24 cellular contexts compared by ENCODE assay signal in genomic region chr12:15206831-15207394, GRCh38. TPM values are rescaled to one million over a fixed set of nuclear protein-coding genes. Genes with fewer than 3 reads are reported as not detected.
DNase-seq lines count a peak whose midpoint lies in the region; ATAC-seq and TF ChIP-seq lines count a peak whose summit lies in the region.
"Had no signal": no experiment of that assay in that cellular context is flagged by ENCODE, and none has a peak within 500 bp of the region (broad histone marks: within the 10 kb centered on the region; RNA-seq: fewer than 3 reads in every experiment).

No MANE protein-coding gene starts in this region.

- H3K79me2 ChIP-seq in mammary epithelial cell (ENCODE audit: insufficient read depth, low read length): no peaks in the 10 kb centered on the region

- CTCF ChIA-PET in mammary epithelial cell (lab: Charles Lee; ENCODE audit: low non-redundant PET): no interaction called here

- H3K4me1 ChIP-seq in breast epithelium (no peaks in the 10 kb centered on the region), mammary epithelial cell (ENCODE audit: insufficient read depth, low read length) (peaks cover 13% of the 10 kb centered on the region), vagina (peaks cover 24% of the 10 kb centered on the region)
- H3K4me1 ChIP-seq: BLaER1, Caco-2, left lung had no signal

- dilution Hi-C loops in mammary epithelial cell (cut with HindIII; ENCODE audit: low sequenced_read_pairs): no loop called here

- H3K27ac ChIP-seq in breast epithelium: peak overlapping the region; percentile 60 to 73
- no peak overlapping the region for H3K27ac ChIP-seq in mammary epithelial cell (ENCODE audit: insufficient read depth, low read depth, low read length)
- peak overlapping the region; percentile 38 for H3K27ac ChIP-seq in vagina
- no peak overlapping the region for H3K27ac ChIP-seq in caudate nucleus (ENCODE audit: low read depth, low read length)
- H3K27ac ChIP-seq: BLaER1, WERI-Rb-1 had no signal

- no TSS peak for BruUV-seq in mammary epithelial cell (replicated peaks; lab: Mats Ljungman, UMichigan)

- H3K27me3 ChIP-seq in breast epithelium (no peaks in the 10 kb centered on the region), mammary epithelial cell (ENCODE audit: insufficient read depth, low read length) (no peaks in the 10 kb centered on the region), vagina (no peaks in the 10 kb centered on the region)
- H3K27me3 ChIP-seq: BLaER1, left lung had no signal

- TF ChIP-seq POLR2A in breast epithelium (IDR thresholded peaks at IDR 0.05): no peak
- no peak for TF ChIP-seq POLR2A in vagina (IDR thresholded peaks at IDR 0.05)

- WGBS in mammary epithelial cell (ENCODE audit: low coverage, missing lambda C conversion rate): 92% methylated on average over 4 of the region's 4 CpGs

- H4K20me1 ChIP-seq in mammary epithelial cell (ENCODE audit: insufficient read depth, low read length): no peaks in the 10 kb centered on the region
- H4K20me1 ChIP-seq: BLaER1 had no signal

- H3K9me3 ChIP-seq in breast epithelium (no peaks in the 10 kb centered on the region), mammary epithelial cell (replicated peaks; ENCODE audit: insufficient read depth, low read length) (no peaks in the 10 kb centered on the region), vagina (no peaks in the 10 kb centered on the region)
- H3K9me3 ChIP-seq: BLaER1, Caco-2, left lung had no signal

- H3K36me3 ChIP-seq in breast epithelium (no peaks in the 10 kb centered on the region), mammary epithelial cell (ENCODE audit: insufficient read depth, low read length) (no peaks in the 10 kb centered on the region), vagina (no peaks in the 10 kb centered on the region)
- H3K36me3 ChIP-seq: BLaER1, left lung had no signal

- intact Hi-C loops in breast epithelium (cut with DNase I; ENCODE audit: low total_unique reads) (loop anchor here (10.0 kb wide), 1 partner anchor 52 kb away; no protein-coding TSS in a partner anchor), mammary epithelial cell (cut with micrococcal nuclease) (no loop called here), Right ventricle myocardium superior (cut with DNase I) (no loop called here), vagina (cut with DNase I) (loop anchor here (5.0 kb wide), 1 partner anchor 50 kb away; no protein-coding TSS in a partner anchor)

- H2AFZ ChIP-seq in mammary epithelial cell (ENCODE audit: low read depth, low read length): no peak overlapping the region

- H3K4me3 ChIP-seq in breast epithelium: no peak overlapping the region
- no peak overlapping the region for H3K4me3 ChIP-seq in mammary epithelial cell (replicated peaks in 1 of 3; ENCODE audit: insufficient read depth in 1 of 3, low read depth in 2 of 3, low read length in 3 of 3)
- no peak overlapping the region for H3K4me3 ChIP-seq in vagina
- H3K4me3 ChIP-seq: BLaER1, left lung, smooth muscle cell had no signal

- no peak for DNase-seq in breast epithelium (ENCODE audit: low spot score in 2 of 2)
- no peak for DNase-seq in mammary epithelial cell
- DNase-seq in Right ventricle myocardium superior: no peak
- peak; percentile 62 for DNase-seq in renal cortical epithelial cell (ENCODE audit: low read depth)
- no peak for DNase-seq in vagina (ENCODE audit: extremely low spot score in 2 of 2)
- no peak for DNase-seq in caudate nucleus (lab: John Stamatoyannopoulos, UW)
- no peak for DNase-seq in hepatic stellate cell (ENCODE audit: low spot score)
- DNase-seq in NCI-H2029 treated with DMSO at 0.1 percent for 48 hours (lab: John Stamatoyannopoulos, UW): no peak
- DNase-seq: activated CD4-positive, alpha-beta T cell treated with anti-CD3 and anti-CD28 coated beads, Interleukin-2, amount 50 U/mL, for 1 hour; Caco-2; cortex of kidney; head of caudate nucleus; HFFc6; left lung; NCI-H524 treated with DMSO at 0.1 percent for 48 hours; trophoblast cell; WERI-Rb-1 had no signal

- in situ Hi-C loops in mammary epithelial cell (cut with MboI; ENCODE audit: low sequenced_read_pairs in 2 of 2): loop anchor here in 1 of 2 donors (25.0 kb wide), 2 partner anchors 195 to 370 kb away; partner anchors contain the start of gene ART4

- ATAC-seq in Right ventricle myocardium superior (ENCODE audit: poor library complexity): peak; percentile 63
- ATAC-seq: activated naive CD4-positive, alpha-beta T cell treated with anti-CD3 and anti-CD28 coated beads, Interleukin-2, amount 50 U/mL, for 72 hours; left lung; stimulated activated memory B cell treated with anti-CD40 and anti-IgM and Interleukin-4, amounts not matched to agents 10 μg/mL and 1 μg/mL and 100 μg/mL, for 72 hours had no signal

- no peak overlapping the region for H3K4me2 ChIP-seq in mammary epithelial cell (ENCODE audit: insufficient read depth, low read depth, low read length)
- H3K4me2 ChIP-seq: BLaER1, smooth muscle cell had no signal

- TF ChIP-seq CTCF in breast epithelium (IDR thresholded peaks at IDR 0.05) (no peak), mammary epithelial cell (conservative IDR thresholded peaks at IDR 0.05 in 1 of 2, IDR thresholded peaks at IDR 0.05 in 1 of 2; ENCODE audit: extremely low read depth in 1 of 2, insufficient read depth in 1 of 2, low read depth in 1 of 2, low read length in 2 of 2) (no peak), vagina (IDR thresholded peaks at IDR 0.05) (no peak)

- no peak overlapping the region for H3K9ac ChIP-seq in mammary epithelial cell (ENCODE audit: insufficient read depth, low read length)
- H3K9ac ChIP-seq: BLaER1 had no signal

RNA-seq across cellular contexts. Expression of gene RERG, which starts 14.3 kb away (rescaled TPM):
- total RNA-seq in breast epithelium: 100 to 1,000 TPM in 1 of 3 donors, 10 to 100 TPM in 2; 16.3 to 126 (median 60.0) TPM
- under 1 TPM in 1 of 2 donors, not detected in 1; 0.17 TPM for total RNA-seq in mammary epithelial cell
- polyA plus RNA-seq in mammary epithelial cell: not detected
- not detected for polyA minus RNA-seq in mammary epithelial cell
- 4.1 TPM for total RNA-seq in Right ventricle myocardium superior
- total RNA-seq in renal cortical epithelial cell: 4.1 TPM in 1 of 2 replicates, not detected in the other
- total RNA-seq in vagina: 31.9 TPM
- total RNA-seq: A673; activated naive CD4-positive, alpha-beta T cell treated with anti-CD3 and anti-CD28 coated beads, Interleukin-2, amount 50 U/mL, for 72 hours; Caco-2; HFFc6; mononuclear cell; RPMI7951 had no signal
- polyA plus RNA-seq: smooth muscle cell had no signal

Comparison
In these comparisons a context has a peak if more than half of its experiments do, and no peak if none do; other contexts are left out.
1. H3K27ac ChIP-seq: peak in breast epithelium (2 of 2) and vagina (single experiment); none in mammary epithelial cell (single experiment) and caudate nucleus (single experiment).
2. intact Hi-C loops: an anchor here in breast epithelium (10.0 kb wide) and vagina (5.0 kb wide); none called in mammary epithelial cell and Right ventricle myocardium superior.